ENCODE assay signal across 8 cellular contexts in genomic region chr1:179955318-179955638, GRCh38. TPM values are rescaled to one million over a fixed set of nuclear protein-coding genes. Genes with fewer than 3 reads are reported as not detected.
DNase-seq lines count a peak whose midpoint lies in the region; ATAC-seq and TF ChIP-seq lines count a peak whose summit lies in the region.

No MANE protein-coding gene starts in this region.

- intact Hi-C loops in spleen (cut with DNase I; ENCODE audit: low total_unique reads) = no loop called here

- peak overlapping the region; percentile 92 for H3K9ac ChIP-seq in HUES6 (ENCODE audit: low read length)
- peak overlapping the region; percentile 87 for H3K9ac ChIP-seq in iPS-20b (ENCODE audit: low read depth, low read length)

- 0 to 2% (median 0%) methylated on average over 9 of the region's 9 CpGs for WGBS in spleen, 5 donors

- TF ChIP-seq CTCF in spleen (IDR thresholded peaks at IDR 0.05 in 8 of 11, conservative IDR thresholded peaks at IDR 0.05 in 3 of 11) = no peak

- no peaks in the 10 kb centered on the region for H3K27me3 Mint-ChIP-seq in activated T-helper 17 cell treated with anti-CD3 and anti-CD28 coated beads, Interleukin-2, amount 50 U/mL, for 72 hours

- no peaks in the 10 kb centered on the region for H3K36me3 ChIP-seq in HUES6 (ENCODE audit: control insufficient read depth, insufficient read depth, low read length)
- H3K36me3 ChIP-seq in iPS-20b (ENCODE audit: insufficient read depth, low read depth, low read length) = no peaks in the 10 kb centered on the region
- no peaks in the 10 kb centered on the region for H3K36me3 ChIP-seq in spleen

- peak; percentile 1 for ATAC-seq in activated T-helper 17 cell treated with anti-CD3 and anti-CD28 coated beads, Interleukin-2, amount 50 U/mL, for 72 hours (replicated peaks)

- peak overlapping the region; percentile 89 for H3K27ac Mint-ChIP-seq in activated T-helper 17 cell treated with anti-CD3 and anti-CD28 coated beads, Interleukin-2, amount 50 U/mL, for 72 hours

- H3K9me3 ChIP-seq in HUES6 (ENCODE audit: control insufficient read depth, insufficient read depth, low read depth, low read length) (no peaks in the 10 kb centered on the region), iPS-20b (ENCODE audit: insufficient read depth, low read depth, low read length) (no peaks in the 10 kb centered on the region), spleen (no peaks in the 10 kb centered on the region)

- no peaks in the 10 kb centered on the region for H3K4me1 ChIP-seq in HUES6 (ENCODE audit: control insufficient read depth, insufficient read depth, low read length)
- peaks cover 8% of the 10 kb centered on the region; the same call in 1 of the 2 replicates for H3K4me1 ChIP-seq in iPS-20b (ENCODE audit: insufficient read depth, low read length)
- H3K4me1 ChIP-seq in spleen = peaks cover 18 to 83% (median 60%) of the 10 kb centered on the region in 6 donors

- H3K4me3 ChIP-seq in HUES6 (ENCODE audit: low read depth, low read length) = peak overlapping the region; percentile 99
- peak overlapping the region; percentile 86 for H3K4me3 ChIP-seq in iPS-20b (ENCODE audit: low read length)
- H3K4me3 ChIP-seq in spleen = peak overlapping the region; percentile 62 to 95 (median 86)

- no peak for TF ChIP-seq POLR2A in spleen (IDR thresholded peaks at IDR 0.05)

- no peaks in the 10 kb centered on the region for H3K9me3 Mint-ChIP-seq in activated T-helper 17 cell treated with anti-CD3 and anti-CD28 coated beads, Interleukin-2, amount 50 U/mL, for 72 hours

- H3K36me3 Mint-ChIP-seq in activated T-helper 17 cell treated with anti-CD3 and anti-CD28 coated beads, Interleukin-2, amount 50 U/mL, for 72 hours (ENCODE audit: low read depth) = no peaks in the 10 kb centered on the region

- H3K27me3 ChIP-seq in HUES6 (ENCODE audit: control insufficient read depth, insufficient read depth, low read length) (no peaks in the 10 kb centered on the region), iPS-20b (ENCODE audit: insufficient read depth, low read length) (no peaks in the 10 kb centered on the region), spleen (replicated peaks in 1 of 7) (no peaks in the 10 kb centered on the region)

- H3K4me3 Mint-ChIP-seq in activated T-helper 17 cell treated with anti-CD3 and anti-CD28 coated beads, Interleukin-2, amount 50 U/mL, for 72 hours = peak overlapping the region; percentile 88

- H3K4me1 Mint-ChIP-seq in activated T-helper 17 cell treated with anti-CD3 and anti-CD28 coated beads, Interleukin-2, amount 50 U/mL, for 72 hours = peaks cover 24% of the 10 kb centered on the region

- H3K27ac ChIP-seq in HUES6 (ENCODE audit: low read depth, low read length) (peak overlapping the region; percentile 83), iPS-20b (ENCODE audit: low read length) (no peak overlapping the region), spleen (peak overlapping the region; percentile 89 to 98 (median 97))

- DNase-seq in NCI-H2081 (lab: John Stamatoyannopoulos, UW) = peak; percentile 41 to 50
- no peak for DNase-seq in NCI-H2081 treated with DMSO at 0.1 percent for 48 hours (lab: John Stamatoyannopoulos, UW)
- DNase-seq in spleen = no peak
- no peak for DNase-seq in NCI-H69 (lab: John Stamatoyannopoulos, UW)
- no peak for DNase-seq in activated CD4-positive, alpha-beta T cell treated with anti-CD3 and anti-CD28 coated beads for 48 hours

RNA-seq across cellular contexts. Expression of gene CEP350, which starts 0.7 kb away (rescaled TPM):
- total RNA-seq in activated T-helper 17 cell treated with anti-CD3 and anti-CD28 coated beads, Interleukin-2, amount 50 U/mL, for 72 hours = 10 to 100 TPM; 52.6 to 61.6 TPM
- 10 to 100 TPM; 60.2 to 89.2 (median 66.3) TPM for total RNA-seq in spleen
- polyA plus RNA-seq in spleen = 1 to 10 TPM; 3.5 to 5.3 (median 4.2) TPM

Comparison
In these comparisons a context has a peak if more than half of its experiments do, and no peak if none do; other contexts are left out.
1. DNase-seq: peak in NCI-H2081 (2 of 2); none in NCI-H2081 treated with DMSO at 0.1 percent for 48 hours (single experiment), spleen (single experiment), NCI-H69 (single experiment) and activated CD4-positive, alpha-beta T cell treated with anti-CD3 and anti-CD28 coated beads for 48 hours (single experiment).
2. Peak in every context shown above with its lines, with median percentiles within 50 percentile points of each other: H3K4me3 ChIP-seq.